ENCODE assay signal across 1 cellular context in the genomic region with DNA sequence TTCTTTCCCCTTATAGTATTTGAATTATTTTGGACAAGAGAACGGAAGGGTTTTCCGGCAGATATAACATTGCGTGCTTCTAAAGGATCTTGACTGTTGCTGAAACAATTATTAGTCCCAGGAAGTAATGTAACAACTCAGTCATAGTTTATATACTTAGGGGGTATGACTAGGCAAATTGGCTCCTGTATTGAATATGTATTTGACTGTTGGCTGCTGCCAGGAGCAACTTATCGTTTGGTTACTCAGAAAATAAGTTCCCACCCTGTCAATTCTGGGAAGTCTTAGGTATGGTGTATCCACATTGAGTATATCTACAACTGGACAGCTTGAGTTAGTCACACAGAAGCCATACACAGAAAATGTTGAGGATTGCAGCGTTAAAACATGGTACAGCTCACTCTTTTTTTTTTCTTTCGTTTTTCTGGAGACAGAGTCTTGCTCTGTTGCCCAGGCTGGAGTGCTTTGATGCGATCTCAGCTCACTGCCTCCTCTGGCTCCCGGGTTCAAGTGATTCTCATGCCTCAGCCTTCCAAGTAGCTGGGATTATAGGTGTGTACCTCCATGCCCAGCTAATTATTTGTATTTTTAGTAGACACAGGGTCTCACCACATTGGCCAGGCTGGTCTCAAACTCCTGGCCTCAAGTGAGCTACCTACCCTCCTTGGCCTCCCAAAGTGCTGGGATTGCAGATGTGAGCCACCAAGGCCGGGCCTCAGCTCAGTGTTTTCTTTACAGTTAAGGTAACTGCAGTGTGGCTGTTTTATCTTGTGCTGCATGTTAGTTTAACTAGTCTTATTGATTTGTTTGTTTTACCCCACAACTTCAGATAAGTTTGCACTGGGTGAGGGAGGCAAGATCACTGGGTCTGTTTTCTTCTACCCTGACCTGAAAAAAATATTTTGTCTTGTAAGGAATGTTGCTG.
TF ChIP-seq lines count a peak whose summit lies in the region.

No MANE protein-coding gene starts in this region.

TF ChIP-seq in HepG2, 621 proteins besides CTCF, POLR2A, EP300 and RAD21 (continued from another document and continues in another):
- TF ChIP-seq, protein P1, sequence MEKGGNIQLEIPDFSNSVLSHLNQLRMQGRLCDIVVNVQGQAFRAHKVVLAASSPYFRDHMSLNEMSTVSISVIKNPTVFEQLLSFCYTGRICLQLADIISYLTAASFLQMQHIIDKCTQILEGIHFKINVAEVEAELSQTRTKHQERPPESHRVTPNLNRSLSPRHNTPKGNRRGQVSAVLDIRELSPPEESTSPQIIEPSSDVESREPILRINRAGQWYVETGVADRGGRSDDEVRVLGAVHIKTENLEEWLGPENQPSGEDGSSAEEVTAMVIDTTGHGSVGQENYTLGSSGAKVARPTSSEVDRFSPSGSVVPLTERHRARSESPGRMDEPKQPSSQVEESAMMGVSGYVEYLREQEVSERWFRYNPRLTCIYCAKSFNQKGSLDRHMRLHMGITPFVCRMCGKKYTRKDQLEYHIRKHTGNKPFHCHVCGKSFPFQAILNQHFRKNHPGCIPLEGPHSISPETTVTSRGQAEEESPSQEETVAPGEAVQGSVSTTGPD (CRISPR knock-in tag; IDR thresholded peaks at IDR 0.05), result 0 out of 2 replicates have a peak, but pooled peaks have one; percentile 48
- TF ChIP-seq, protein P2, sequence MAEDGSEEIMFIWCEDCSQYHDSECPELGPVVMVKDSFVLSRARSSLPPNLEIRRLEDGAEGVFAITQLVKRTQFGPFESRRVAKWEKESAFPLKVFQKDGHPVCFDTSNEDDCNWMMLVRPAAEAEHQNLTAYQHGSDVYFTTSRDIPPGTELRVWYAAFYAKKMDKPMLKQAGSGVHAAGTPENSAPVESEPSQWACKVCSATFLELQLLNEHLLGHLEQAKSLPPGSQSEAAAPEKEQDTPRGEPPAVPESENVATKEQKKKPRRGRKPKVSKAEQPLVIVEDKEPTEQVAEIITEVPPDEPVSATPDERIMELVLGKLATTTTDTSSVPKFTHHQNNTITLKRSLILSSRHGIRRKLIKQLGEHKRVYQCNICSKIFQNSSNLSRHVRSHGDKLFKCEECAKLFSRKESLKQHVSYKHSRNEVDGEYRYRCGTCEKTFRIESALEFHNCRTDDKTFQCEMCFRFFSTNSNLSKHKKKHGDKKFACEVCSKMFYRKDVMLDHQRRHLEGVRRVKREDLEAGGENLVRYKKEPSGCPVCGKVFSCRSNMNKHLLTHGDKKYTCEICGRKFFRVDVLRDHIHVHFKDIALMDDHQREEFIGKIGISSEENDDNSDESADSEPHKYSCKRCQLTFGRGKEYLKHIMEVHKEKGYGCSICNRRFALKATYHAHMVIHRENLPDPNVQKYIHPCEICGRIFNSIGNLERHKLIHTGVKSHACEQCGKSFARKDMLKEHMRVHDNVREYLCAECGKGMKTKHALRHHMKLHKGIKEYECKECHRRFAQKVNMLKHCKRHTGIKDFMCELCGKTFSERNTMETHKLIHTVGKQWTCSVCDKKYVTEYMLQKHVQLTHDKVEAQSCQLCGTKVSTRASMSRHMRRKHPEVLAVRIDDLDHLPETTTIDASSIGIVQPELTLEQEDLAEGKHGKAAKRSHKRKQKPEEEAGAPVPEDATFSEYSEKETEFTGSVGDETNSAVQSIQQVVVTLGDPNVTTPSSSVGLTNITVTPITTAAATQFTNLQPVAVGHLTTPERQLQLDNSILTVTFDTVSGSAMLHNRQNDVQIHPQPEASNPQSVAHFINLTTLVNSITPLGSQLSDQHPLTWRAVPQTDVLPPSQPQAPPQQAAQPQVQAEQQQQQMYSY (CRISPR knock-in tag; IDR thresholded peaks at IDR 0.05), result no peak
- TF ChIP-seq PHF5A (CRISPR knock-in tag; IDR thresholded peaks at IDR 0.05; ENCODE audit: low read depth, unreplicated experiment) (peak; percentile 47), ZNF788 (CRISPR knock-in tag; IDR thresholded peaks at IDR 0.05; ENCODE audit: borderline replicate concordance) (no peak; the same call in 1 of the 2 replicates), TAF1 (CRISPR knock-in tag; IDR thresholded peaks at IDR 0.05) (no peak), ZNF569 (CRISPR knock-in tag; IDR thresholded peaks at IDR 0.05; ENCODE audit: borderline replicate concordance) (no peak), MED1 (CRISPR knock-in tag; IDR thresholded peaks at IDR 0.05) (peak; percentile 80), NFIB (CRISPR knock-in tag; IDR thresholded peaks at IDR 0.05; ENCODE audit: borderline replicate concordance) (no peak), MXD4 (CRISPR knock-in tag; IDR thresholded peaks at IDR 0.05) (0 out of 2 replicates have a peak, but pooled peaks have one; percentile 41), SSRP1 (CRISPR knock-in tag; IDR thresholded peaks at IDR 0.05) (no peak; the same call in 1 of the 2 replicates), ZNF430 (CRISPR knock-in tag; IDR thresholded peaks at IDR 0.05) (peak; percentile 67; the same call in 1 of the 2 replicates), ZNF33B (CRISPR knock-in tag; IDR thresholded peaks at IDR 0.05) (0 out of 2 replicates have a peak, but pooled peaks have one; percentile 47), TGIF2 (CRISPR knock-in tag; IDR thresholded peaks at IDR 0.05) (0 out of 2 replicates have a peak, but pooled peaks have one; percentile 10), SAP130 (CRISPR knock-in tag; IDR thresholded peaks at IDR 0.05; ENCODE audit: low read depth) (peak; percentile 82), ZNF282 (IDR thresholded peaks at IDR 0.05; ENCODE audit: partially characterized antibody) (no peak), KAT2B (IDR thresholded peaks at IDR 0.05; ENCODE audit: borderline replicate concordance, low read depth, low read length) (no peak), ZNF709 (CRISPR knock-in tag; IDR thresholded peaks at IDR 0.05) (no peak)
- TF ChIP-seq, protein P3, sequence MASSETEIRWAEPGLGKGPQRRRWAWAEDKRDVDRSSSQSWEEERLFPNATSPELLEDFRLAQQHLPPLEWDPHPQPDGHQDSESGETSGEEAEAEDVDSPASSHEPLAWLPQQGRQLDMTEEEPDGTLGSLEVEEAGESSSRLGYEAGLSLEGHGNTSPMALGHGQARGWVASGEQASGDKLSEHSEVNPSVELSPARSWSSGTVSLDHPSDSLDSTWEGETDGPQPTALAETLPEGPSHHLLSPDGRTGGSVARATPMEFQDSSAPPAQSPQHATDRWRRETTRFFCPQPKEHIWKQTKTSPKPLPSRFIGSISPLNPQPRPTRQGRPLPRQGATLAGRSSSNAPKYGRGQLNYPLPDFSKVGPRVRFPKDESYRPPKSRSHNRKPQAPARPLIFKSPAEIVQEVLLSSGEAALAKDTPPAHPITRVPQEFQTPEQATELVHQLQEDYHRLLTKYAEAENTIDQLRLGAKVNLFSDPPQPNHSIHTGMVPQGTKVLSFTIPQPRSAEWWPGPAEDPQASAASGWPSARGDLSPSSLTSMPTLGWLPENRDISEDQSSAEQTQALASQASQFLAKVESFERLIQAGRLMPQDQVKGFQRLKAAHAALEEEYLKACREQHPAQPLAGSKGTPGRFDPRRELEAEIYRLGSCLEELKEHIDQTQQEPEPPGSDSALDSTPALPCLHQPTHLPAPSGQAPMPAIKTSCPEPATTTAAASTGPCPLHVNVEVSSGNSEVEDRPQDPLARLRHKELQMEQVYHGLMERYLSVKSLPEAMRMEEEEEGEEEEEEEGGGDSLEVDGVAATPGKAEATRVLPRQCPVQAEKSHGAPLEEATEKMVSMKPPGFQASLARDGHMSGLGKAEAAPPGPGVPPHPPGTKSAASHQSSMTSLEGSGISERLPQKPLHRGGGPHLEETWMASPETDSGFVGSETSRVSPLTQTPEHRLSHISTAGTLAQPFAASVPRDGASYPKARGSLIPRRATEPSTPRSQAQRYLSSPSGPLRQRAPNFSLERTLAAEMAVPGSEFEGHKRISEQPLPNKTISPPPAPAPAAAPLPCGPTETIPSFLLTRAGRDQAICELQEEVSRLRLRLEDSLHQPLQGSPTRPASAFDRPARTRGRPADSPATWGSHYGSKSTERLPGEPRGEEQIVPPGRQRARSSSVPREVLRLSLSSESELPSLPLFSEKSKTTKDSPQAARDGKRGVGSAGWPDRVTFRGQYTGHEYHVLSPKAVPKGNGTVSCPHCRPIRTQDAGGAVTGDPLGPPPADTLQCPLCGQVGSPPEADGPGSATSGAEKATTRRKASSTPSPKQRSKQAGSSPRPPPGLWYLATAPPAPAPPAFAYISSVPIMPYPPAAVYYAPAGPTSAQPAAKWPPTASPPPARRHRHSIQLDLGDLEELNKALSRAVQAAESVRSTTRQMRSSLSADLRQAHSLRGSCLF (CRISPR knock-in tag; IDR thresholded peaks at IDR 0.05; ENCODE audit: borderline replicate concordance), result no peak
- TF ChIP-seq, protein P4, sequence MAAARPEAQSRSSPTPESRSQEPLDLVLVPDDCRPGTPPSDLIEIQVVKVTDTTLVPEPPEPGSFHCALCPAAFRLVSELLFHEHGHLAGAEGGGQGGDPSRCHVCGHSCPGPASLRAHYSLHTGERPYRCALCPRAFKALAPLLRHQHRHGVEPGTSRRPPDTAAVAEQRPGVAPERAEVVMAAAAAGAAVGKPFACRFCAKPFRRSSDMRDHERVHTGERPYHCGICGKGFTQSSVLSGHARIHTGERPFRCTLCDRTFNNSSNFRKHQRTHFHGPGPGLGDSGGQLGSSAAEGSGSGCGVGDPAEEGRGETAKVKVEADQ (CRISPR knock-in tag; IDR thresholded peaks at IDR 0.05; ENCODE audit: borderline replicate concordance), result peak; percentile 88
- TF ChIP-seq, protein P5, sequence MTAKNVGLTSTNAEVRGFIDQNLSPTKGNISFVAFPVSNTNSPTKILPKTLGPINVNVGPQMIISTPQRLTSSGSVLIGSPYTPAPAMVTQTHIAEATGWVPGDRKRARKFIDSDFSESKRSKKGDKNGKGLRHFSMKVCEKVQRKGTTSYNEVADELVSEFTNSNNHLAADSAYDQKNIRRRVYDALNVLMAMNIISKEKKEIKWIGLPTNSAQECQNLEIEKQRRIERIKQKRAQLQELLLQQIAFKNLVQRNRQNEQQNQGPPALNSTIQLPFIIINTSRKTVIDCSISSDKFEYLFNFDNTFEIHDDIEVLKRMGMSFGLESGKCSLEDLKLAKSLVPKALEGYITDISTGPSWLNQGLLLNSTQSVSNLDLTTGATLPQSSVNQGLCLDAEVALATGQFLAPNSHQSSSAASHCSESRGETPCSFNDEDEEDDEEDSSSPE (CRISPR knock-in tag; IDR thresholded peaks at IDR 0.05), result no peak
- TF ChIP-seq, protein P6, sequence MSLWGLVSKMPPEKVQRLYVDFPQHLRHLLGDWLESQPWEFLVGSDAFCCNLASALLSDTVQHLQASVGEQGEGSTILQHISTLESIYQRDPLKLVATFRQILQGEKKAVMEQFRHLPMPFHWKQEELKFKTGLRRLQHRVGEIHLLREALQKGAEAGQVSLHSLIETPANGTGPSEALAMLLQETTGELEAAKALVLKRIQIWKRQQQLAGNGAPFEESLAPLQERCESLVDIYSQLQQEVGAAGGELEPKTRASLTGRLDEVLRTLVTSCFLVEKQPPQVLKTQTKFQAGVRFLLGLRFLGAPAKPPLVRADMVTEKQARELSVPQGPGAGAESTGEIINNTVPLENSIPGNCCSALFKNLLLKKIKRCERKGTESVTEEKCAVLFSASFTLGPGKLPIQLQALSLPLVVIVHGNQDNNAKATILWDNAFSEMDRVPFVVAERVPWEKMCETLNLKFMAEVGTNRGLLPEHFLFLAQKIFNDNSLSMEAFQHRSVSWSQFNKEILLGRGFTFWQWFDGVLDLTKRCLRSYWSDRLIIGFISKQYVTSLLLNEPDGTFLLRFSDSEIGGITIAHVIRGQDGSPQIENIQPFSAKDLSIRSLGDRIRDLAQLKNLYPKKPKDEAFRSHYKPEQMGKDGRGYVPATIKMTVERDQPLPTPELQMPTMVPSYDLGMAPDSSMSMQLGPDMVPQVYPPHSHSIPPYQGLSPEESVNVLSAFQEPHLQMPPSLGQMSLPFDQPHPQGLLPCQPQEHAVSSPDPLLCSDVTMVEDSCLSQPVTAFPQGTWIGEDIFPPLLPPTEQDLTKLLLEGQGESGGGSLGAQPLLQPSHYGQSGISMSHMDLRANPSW (CRISPR knock-in tag; IDR thresholded peaks at IDR 0.05; ENCODE audit: borderline replicate concordance), result peak; percentile 61; the same call in 1 of the 2 replicates
- TF ChIP-seq, protein P7, sequence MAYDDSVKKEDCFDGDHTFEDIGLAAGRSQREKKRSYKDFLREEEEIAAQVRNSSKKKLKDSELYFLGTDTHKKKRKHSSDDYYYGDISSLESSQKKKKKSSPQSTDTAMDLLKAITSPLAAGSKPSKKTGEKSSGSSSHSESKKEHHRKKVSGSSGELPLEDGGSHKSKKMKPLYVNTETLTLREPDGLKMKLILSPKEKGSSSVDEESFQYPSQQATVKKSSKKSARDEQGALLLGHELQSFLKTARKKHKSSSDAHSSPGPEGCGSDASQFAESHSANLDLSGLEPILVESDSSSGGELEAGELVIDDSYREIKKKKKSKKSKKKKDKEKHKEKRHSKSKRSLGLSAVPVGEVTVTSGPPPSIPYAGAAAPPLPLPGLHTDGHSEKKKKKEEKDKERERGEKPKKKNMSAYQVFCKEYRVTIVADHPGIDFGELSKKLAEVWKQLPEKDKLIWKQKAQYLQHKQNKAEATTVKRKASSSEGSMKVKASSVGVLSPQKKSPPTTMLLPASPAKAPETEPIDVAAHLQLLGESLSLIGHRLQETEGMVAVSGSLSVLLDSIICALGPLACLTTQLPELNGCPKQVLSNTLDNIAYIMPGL (CRISPR knock-in tag; IDR thresholded peaks at IDR 0.05; ENCODE audit: borderline replicate concordance in 1 of 2, low read depth in 1 of 2), result no peak; a peak in 1 of 4 replicates
- TF ChIP-seq, protein P8, sequence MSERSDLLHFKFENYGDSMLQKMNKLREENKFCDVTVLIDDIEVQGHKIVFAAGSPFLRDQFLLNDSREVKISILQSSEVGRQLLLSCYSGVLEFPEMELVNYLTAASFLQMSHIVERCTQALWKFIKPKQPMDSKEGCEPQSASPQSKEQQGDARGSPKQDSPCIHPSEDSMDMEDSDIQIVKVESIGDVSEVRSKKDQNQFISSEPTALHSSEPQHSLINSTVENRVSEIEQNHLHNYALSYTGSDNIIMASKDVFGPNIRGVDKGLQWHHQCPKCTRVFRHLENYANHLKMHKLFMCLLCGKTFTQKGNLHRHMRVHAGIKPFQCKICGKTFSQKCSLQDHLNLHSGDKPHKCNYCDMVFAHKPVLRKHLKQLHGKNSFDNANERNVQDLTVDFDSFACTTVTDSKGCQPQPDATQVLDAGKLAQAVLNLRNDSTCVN (CRISPR knock-in tag; IDR thresholded peaks at IDR 0.05; ENCODE audit: borderline replicate concordance), result no peak
- TF ChIP-seq, protein P9, sequence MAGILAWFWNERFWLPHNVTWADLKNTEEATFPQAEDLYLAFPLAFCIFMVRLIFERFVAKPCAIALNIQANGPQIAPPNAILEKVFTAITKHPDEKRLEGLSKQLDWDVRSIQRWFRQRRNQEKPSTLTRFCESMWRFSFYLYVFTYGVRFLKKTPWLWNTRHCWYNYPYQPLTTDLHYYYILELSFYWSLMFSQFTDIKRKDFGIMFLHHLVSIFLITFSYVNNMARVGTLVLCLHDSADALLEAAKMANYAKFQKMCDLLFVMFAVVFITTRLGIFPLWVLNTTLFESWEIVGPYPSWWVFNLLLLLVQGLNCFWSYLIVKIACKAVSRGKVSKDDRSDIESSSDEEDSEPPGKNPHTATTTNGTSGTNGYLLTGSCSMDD (CRISPR knock-in tag; IDR thresholded peaks at IDR 0.05), result no peak
